8 cellular contexts compared by ENCODE assay signal in genomic region chr21:33642027-33642895, GRCh38. TPM values are rescaled to one million over a fixed set of nuclear protein-coding genes. Genes with fewer than 3 reads are reported as not detected.
DNase-seq lines count a peak whose midpoint lies in the region; ATAC-seq, FAIRE-seq and TF ChIP-seq lines count a peak whose summit lies in the region.

ITSN1 (plus strand) TSS chr21:33642501; CDS start chr21:33718829, 76,328 bp downstream.

- FAIRE-seq in H54 (lab: Jason Lieb, UNC) = peak; percentile 89

- peaks cover 4% of the 10 kb centered on the region; the same call in 1 of the 2 replicates for H3F3A ChIP-seq in DOHH2 (ENCODE audit: control insufficient read depth, insufficient read depth)

- H3K4me3 Mint-ChIP-seq in natural killer cell = peak within 1 kb of the TSS; percentile 88

- peak within 1 kb of the TSS; percentile 54 for H3K27ac ChIP-seq in DOHH2 (ENCODE audit: low read depth, low read length)
- H3K27ac ChIP-seq in RWPE1 = peak within 1 kb of the TSS; percentile 86

- ATAC-seq in natural killer cell = peak; percentile 85 to 96 (median 87)

- CTCF ChIA-PET in RWPE1 (lab: Yijun Ruan, JAX) = no interaction called here

- POLR2A ChIA-PET in RWPE1 (lab: Yijun Ruan, JAX; ENCODE audit: low non-redundant PET) = no interaction called here

- H3K4me1 ChIP-seq in DOHH2 (ENCODE audit: control insufficient read depth, low read length) = peaks cover 15% of the 10 kb centered on the region

- H3K79me2 ChIP-seq in DOHH2 (ENCODE audit: control insufficient read depth, low read length) = peaks cover 67% of the 10 kb centered on the region

- no peak for TF ChIP-seq CTCF in DOHH2 (IDR thresholded peaks at IDR 0.05; ENCODE audit: low read depth, low read length, poor library complexity, severe bottlenecking)
- TF ChIP-seq CTCF in RWPE1 (conservative IDR thresholded peaks at IDR 0.05; ENCODE audit: low read depth) = no peak
- TF ChIP-seq CTCF in natural killer cell (IDR thresholded peaks at IDR 0.05) = no peak

- DNase-seq in H54 (ENCODE audit: insufficient read length, low spot score) (peak; percentile 89), LoVo (ENCODE audit: low spot score) (peak; percentile 98), RWPE1 (ENCODE audit: low spot score) (peak; percentile 100), fibroblast of peridontal ligament (ENCODE audit: extremely low read depth) (peak; percentile 99), natural killer cell (peak; percentile 99)
- peak; percentile 99 for DNase-seq in activated effector memory CD4-positive, alpha-beta T cell treated with Interleukin-2 at 50 U/mL for 16 hours
- peak; percentile 98 to 100 (median 99) for DNase-seq in stimulated activated naive CD4-positive, alpha-beta T cell (lab: John Stamatoyannopoulos, UW)

- H3K4me2 ChIP-seq in DOHH2 (ENCODE audit: low read length) = peak within 1 kb of the TSS; percentile 96

- no peaks in the 10 kb centered on the region for H3K9me2 ChIP-seq in DOHH2 (replicated peaks; ENCODE audit: control insufficient read depth, low read length)

- TF ChIP-seq POLR2A in H54 (IDR thresholded peaks at IDR 0.05; ENCODE audit: low read depth, low read length) = peak; percentile 96

- no peaks in the 10 kb centered on the region for H3K36me3 ChIP-seq in DOHH2 (ENCODE audit: control insufficient read depth, low read length)

- H3K27ac Mint-ChIP-seq in natural killer cell = peak within 1 kb of the TSS; percentile 86 to 90

- no peaks in the 10 kb centered on the region for H3K9me3 ChIP-seq in DOHH2 (ENCODE audit: control insufficient read depth, insufficient read depth, low read length)

- H3K9me3 Mint-ChIP-seq in natural killer cell = no peaks in the 10 kb centered on the region

- peaks cover 17 to 23% of the 10 kb centered on the region in 2 donors for H3K27me3 Mint-ChIP-seq in natural killer cell (ENCODE audit: low read depth in 2 of 2)

- H3K4me3 ChIP-seq in DOHH2 (ENCODE audit: low read length) = peak within 1 kb of the TSS; percentile 73

- H3K4me1 Mint-ChIP-seq in natural killer cell = peaks cover 23 to 24% of the 10 kb centered on the region in 2 donors

- intact Hi-C loops in natural killer cell (cut with micrococcal nuclease) = loop anchor here (2.0 to 5.0 kb wide), 3 partner anchors 99 to 975 kb away; partner anchors contain the start of genes GART, RCAN1, SON and SYNJ1

- no peaks in the 10 kb centered on the region for H4K20me1 ChIP-seq in DOHH2 (ENCODE audit: control insufficient read depth, insufficient read depth, low read depth, low read length)

- H3K27me3 ChIP-seq in DOHH2 (ENCODE audit: control insufficient read depth, low read length) = peaks cover 5% of the 10 kb centered on the region

- H3K36me3 Mint-ChIP-seq in natural killer cell = no peaks in the 10 kb centered on the region

RNA-seq across cellular contexts. Expression of gene ITSN1, which starts in this region (rescaled TPM):
- total RNA-seq in natural killer cell = 1 to 10 TPM; 1.5 to 5.1 (median 2.7) TPM

Comparison
In these comparisons a context has a peak if more than half of its experiments do, and no peak if none do; other contexts are left out.
1. Peak in every context shown above with its lines: DNase-seq, ATAC-seq, H3K4me3 ChIP-seq and H3K27ac ChIP-seq.